28 cellular contexts compared by ENCODE assay signal in genomic region chr6:123547216-123547978, GRCh38.
"Had no signal": no experiment of that assay in that cellular context is flagged by ENCODE, and none has a peak within 500 bp of the region (broad histone marks: within the 10 kb centered on the region; RNA-seq: fewer than 3 reads in every experiment).

No MANE protein-coding gene starts in this region.

- H3K4me1 ChIP-seq: breast epithelium had no signal

- DNase-seq: activated B cell treated with CpG ODN at 0.5 μM for 24 hours; activated CD4-positive, alpha-beta T cell treated with anti-CD3 and anti-CD28 coated beads for 1 hour; activated CD4-positive, alpha-beta T cell treated with anti-CD3 and anti-CD28 coated beads, Interleukin-2, amount 10 ng/mL, durations not matched to agents 24 days and 14 days; activated CD4-positive, alpha-beta T cell treated with anti-CD3 and anti-CD28 coated beads, Interleukin-2, amount 50 U/mL, for 48 hours; activated CD8-positive, alpha-beta memory T cell treated with anti-CD3 and anti-CD28 coated beads, Interleukin-2, amount 10 ng/mL, durations not matched to agents 7 days and 5 days; activated effector memory CD4-positive, alpha-beta T cell treated with Interleukin-2 at 50 U/mL for 16 hours; activated naive CD4-positive, alpha-beta T cell; activated T-cell treated with anti-CD3 and anti-CD28 coated beads, Interleukin-2, amount 50 U/mL, for 24 hours; aorta; caudate nucleus; KG1; NCI-H1092; NCI-H1436 treated with DMSO at 0.1 percent for 48 hours; NCI-H187 treated with DMSO at 0.1 percent for 48 hours; NCI-H2081 treated with DMSO at 0.1 percent for 48 hours; NCI-H2227 treated with DMSO at 0.1 percent for 48 hours; NCI-H446 treated with DMSO at 0.1 percent for 48 hours; NCI-H524 treated with DMSO at 0.1 percent for 48 hours; NCI-H82; RPMI8226; T-cell; T-helper 2 cell; T1000 had no signal

- H3K9me3 ChIP-seq: breast epithelium had no signal

- H3K4me3 ChIP-seq: breast epithelium, SK-N-MC had no signal

- H3K27ac ChIP-seq: breast epithelium, SK-N-MC had no signal

- FAIRE-seq: TTC549 had no signal

- H3K27me3 ChIP-seq: breast epithelium had no signal

- H3K36me3 ChIP-seq: breast epithelium had no signal

- ATAC-seq: activated CD8-positive, alpha-beta memory T cell treated with anti-CD3 and anti-CD28 coated beads, Interleukin-2, amount 10 ng/mL, durations not matched to agents 7 days and 5 days; Panc1; Right ventricle myocardium inferior; T-cell had no signal
